Comparison of ENCODE assay signal across 15 cellular contexts in genomic region chr1:241482761-241483250, GRCh38. TPM values are rescaled to one million over a fixed set of nuclear protein-coding genes. Genes with fewer than 3 reads are reported as not detected.
DNase-seq lines count a peak whose midpoint lies in the region; ATAC-seq lines count a peak whose summit lies in the region.
"Had no signal": no experiment of that assay in that cellular context is flagged by ENCODE, and none has a peak within 500 bp of the region (broad histone marks: within the 10 kb centered on the region; RNA-seq: fewer than 3 reads in every experiment).

No MANE protein-coding gene starts in this region.

- intact Hi-C loops in Right ventricle myocardium superior (cut with DNase I), result no loop called here

- no peak overlapping the region for H2AFZ ChIP-seq in Karpas-422 (ENCODE audit: low read length)

- H3K27me3 ChIP-seq in Karpas-422 (ENCODE audit: low read length), result no peaks in the 10 kb centered on the region
- H3K27me3 ChIP-seq: MG63, right lobe of liver, upper lobe of left lung had no signal

- H3K9me3 ChIP-seq in Karpas-422 (ENCODE audit: low read length), result no peaks in the 10 kb centered on the region
- H3K9me3 ChIP-seq: right lobe of liver, upper lobe of left lung had no signal

- H3K36me3 ChIP-seq in Karpas-422 (ENCODE audit: insufficient read depth, low read length), result no peaks in the 10 kb centered on the region
- H3K36me3 ChIP-seq: MG63, right lobe of liver, upper lobe of left lung had no signal

- no peaks in the 10 kb centered on the region for H3K79me2 ChIP-seq in Karpas-422 (ENCODE audit: low read length)

- ATAC-seq in GM18907 (IDR thresholded peaks at IDR 0.05; ENCODE audit: unreplicated experiment) (no peak), Right ventricle myocardium superior (ENCODE audit: poor library complexity) (no peak), HG03342 (IDR thresholded peaks at IDR 0.05; ENCODE audit: unreplicated experiment) (no peak)

- H3K9ac ChIP-seq in Karpas-422 (ENCODE audit: low read length), result no peak overlapping the region

- H4K20me1 ChIP-seq in Karpas-422 (ENCODE audit: insufficient read depth, low read depth, low read length), result no peaks in the 10 kb centered on the region

- no peaks in the 10 kb centered on the region for H3K9me2 ChIP-seq in Karpas-422 (replicated peaks; ENCODE audit: insufficient read depth, low read length)

- H3K4me3 ChIP-seq in Karpas-422 (ENCODE audit: low read length), result no peak overlapping the region
- H3K4me3 ChIP-seq: MG63, right lobe of liver, upper lobe of left lung had no signal

- H3K27ac ChIP-seq in Karpas-422 (ENCODE audit: low read length), result no peak overlapping the region
- H3K27ac ChIP-seq: right lobe of liver, upper lobe of left lung had no signal

- DNase-seq in ACHN, result peak; percentile 68
- DNase-seq in GM04504 (ENCODE audit: low read depth), result peak; percentile 70
- DNase-seq in SW 1271 (lab: John Stamatoyannopoulos, UW), result peak; percentile 35 to 78
- peak; percentile 63 for DNase-seq in foreskin melanocyte
- no peak for DNase-seq in Karpas-422
- no peak for DNase-seq in Right ventricle myocardium superior
- DNase-seq: activated CD4-positive, alpha-beta T cell treated with anti-CD3 and anti-CD28 coated beads for 4 hours; activated gamma-delta T cell treated with Interleukin-2 at 50 U/mL for 16 hours; CD8-positive, alpha-beta memory T cell; NCI-H446; right lobe of liver had no signal

- H3K4me2 ChIP-seq in Karpas-422 (ENCODE audit: low read depth, low read length, poor library complexity, severe bottlenecking), result no peak overlapping the region

- in situ Hi-C loops in ACHN (cut with HindIII; ENCODE audit: low pct_ligation_motif_present, low pct_unique_long_range_greater_than_20kb, low sequenced_read_pairs), result no loop called here

- H3K4me1 ChIP-seq in Karpas-422 (ENCODE audit: low read length), result peaks cover 6% of the 10 kb centered on the region; the same call in 1 of the 2 replicates
- H3K4me1 ChIP-seq: right lobe of liver, upper lobe of left lung had no signal

RNA-seq across cellular contexts. Expression of gene FH, which starts 36.7 kb away (rescaled TPM):
- 40.3 and 58.3 TPM in 2 replicates for total RNA-seq in Karpas-422 (2014; rRNA removed; shearing (Covaris generic); ENCODE audit: low replicate concordance)
- 234 TPM for total RNA-seq in Right ventricle myocardium superior

RNA-seq across cellular contexts. Expression of gene KMO, which starts 49.4 kb away (rescaled TPM):
- 2.8 and 5.8 TPM in 2 replicates for total RNA-seq in Karpas-422 (2014; rRNA removed; shearing (Covaris generic); ENCODE audit: low replicate concordance)
- total RNA-seq in Right ventricle myocardium superior, result 0.56 TPM

Comparison
In these comparisons a context has a peak if more than half of its experiments do, and no peak if none do; other contexts are left out.
1. DNase-seq: peak in ACHN (single experiment), GM04504 (single experiment), SW 1271 (2 of 2) and foreskin melanocyte (single experiment); none in Karpas-422 (single experiment) and Right ventricle myocardium superior (single experiment).